In the genomic region with DNA sequence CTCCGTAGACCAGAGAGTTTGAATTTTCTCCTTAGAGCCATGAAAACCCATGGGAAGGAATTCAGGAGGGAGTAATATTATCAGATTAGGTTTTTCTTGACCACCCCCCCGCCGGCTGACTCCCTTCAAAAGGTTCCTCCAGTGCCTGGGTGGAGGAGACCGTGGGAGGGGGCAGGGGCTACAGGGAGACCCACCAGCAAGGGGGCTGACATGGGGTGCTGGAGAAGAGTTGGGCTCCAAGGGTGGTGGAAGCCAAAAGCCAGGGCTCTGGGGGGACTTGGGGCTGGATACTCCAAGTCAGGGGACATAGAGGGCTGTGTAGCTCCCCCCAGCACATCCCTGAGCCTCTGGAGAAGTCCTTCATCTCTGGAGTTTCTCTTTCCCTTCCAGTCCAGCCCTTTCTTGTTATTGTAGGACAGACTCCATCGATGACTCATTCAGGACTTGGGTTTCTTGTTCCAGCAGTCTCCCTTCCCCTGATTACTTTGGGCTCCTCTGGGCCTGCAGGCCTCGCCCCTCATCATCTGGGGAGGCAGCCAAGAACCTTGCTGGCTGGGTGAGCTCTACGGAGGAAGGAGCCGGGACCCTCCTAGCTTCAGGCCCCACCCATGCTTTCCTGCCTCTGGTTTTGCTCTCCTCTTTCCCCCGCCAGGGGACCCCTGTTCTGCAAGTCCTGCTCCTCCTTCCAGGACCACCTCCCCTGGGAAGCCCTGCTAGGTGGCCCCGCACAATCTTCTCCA, we compare ENCODE assay signal across 10 cellular contexts. TPM values are rescaled to one million over a fixed set of nuclear protein-coding genes. Genes with fewer than 3 reads are reported as not detected.
DNase-seq lines count a peak whose midpoint lies in the region; ATAC-seq and TF ChIP-seq lines count a peak whose summit lies in the region.
"Had no signal": no experiment of that assay in that cellular context is flagged by ENCODE, and none has a peak within 500 bp of the region (broad histone marks: within the 10 kb centered on the region; RNA-seq: fewer than 3 reads in every experiment).

No MANE protein-coding gene starts in this region.

- peak overlapping the region; percentile 87 for H3K27ac Mint-ChIP-seq in osteocyte (ENCODE audit: unreplicated experiment)
- no peak overlapping the region for H3K27ac Mint-ChIP-seq in activated T-cell treated with anti-CD3 and anti-CD28 coated beads, Interleukin-2, amount 50 U/mL, for 72 hours
- H3K27ac Mint-ChIP-seq in activated CD4-positive, alpha-beta T cell treated with anti-CD3 and anti-CD28 coated beads, Interleukin-2, amount 10 ng/mL, durations not matched to agents 24 days and 14 days: no peak overlapping the region

- H3K4me3 ChIP-seq in RWPE2 (ENCODE audit: severe bottlenecking): no peak overlapping the region

- peak overlapping the region; percentile 49 for H3K27ac ChIP-seq in RWPE2 (ENCODE audit: poor library complexity, severe bottlenecking)

- peak; percentile 11 for TF ChIP-seq CTCF in RWPE2 (IDR thresholded peaks at IDR 0.05; ENCODE audit: poor library complexity, severe bottlenecking)
- TF ChIP-seq CTCF in osteocyte (IDR thresholded peaks at IDR 0.05): no peak

- intact Hi-C loops in activated CD4-positive, alpha-beta T cell treated with anti-CD3 and anti-CD28 coated beads, Interleukin-2, amount 10 ng/mL, durations not matched to agents 24 days and 14 days (cut with micrococcal nuclease): no loop called here

- H3K9me3 Mint-ChIP-seq in osteocyte (ENCODE audit: unreplicated experiment): peaks cover 7% of the 10 kb centered on the region
- H3K9me3 Mint-ChIP-seq in activated T-cell treated with anti-CD3 and anti-CD28 coated beads, Interleukin-2, amount 50 U/mL, for 72 hours: no peaks in the 10 kb centered on the region
- H3K9me3 Mint-ChIP-seq in activated CD4-positive, alpha-beta T cell treated with anti-CD3 and anti-CD28 coated beads, Interleukin-2, amount 10 ng/mL, durations not matched to agents 24 days and 14 days: no peaks in the 10 kb centered on the region

- H3K36me3 Mint-ChIP-seq in osteocyte (ENCODE audit: unreplicated experiment): peaks cover 3% of the 10 kb centered on the region
- no peaks in the 10 kb centered on the region for H3K36me3 Mint-ChIP-seq in activated T-cell treated with anti-CD3 and anti-CD28 coated beads, Interleukin-2, amount 50 U/mL, for 72 hours (ENCODE audit: insufficient read depth in 2 of 2)
- H3K36me3 Mint-ChIP-seq in activated CD4-positive, alpha-beta T cell treated with anti-CD3 and anti-CD28 coated beads, Interleukin-2, amount 10 ng/mL, durations not matched to agents 24 days and 14 days (ENCODE audit: low read depth): no peaks in the 10 kb centered on the region

- H3K36me3 ChIP-seq in RWPE2 (ENCODE audit: low read depth): no peaks in the 10 kb centered on the region

- peaks cover 70% of the 10 kb centered on the region for H3K4me1 Mint-ChIP-seq in osteocyte (ENCODE audit: unreplicated experiment)
- no peaks in the 10 kb centered on the region for H3K4me1 Mint-ChIP-seq in activated T-cell treated with anti-CD3 and anti-CD28 coated beads, Interleukin-2, amount 50 U/mL, for 72 hours (ENCODE audit: low read depth)
- H3K4me1 Mint-ChIP-seq in activated CD4-positive, alpha-beta T cell treated with anti-CD3 and anti-CD28 coated beads, Interleukin-2, amount 10 ng/mL, durations not matched to agents 24 days and 14 days: no peaks in the 10 kb centered on the region

- DNase-seq in COLO829 (ENCODE audit: low spot score) (peak; percentile 77), RWPE2 (ENCODE audit: low spot score) (peak; percentile 89), fibroblast of gingiva (ENCODE audit: low read depth) (peak; percentile 91), osteocyte (ENCODE audit: extremely low spot score, unreplicated experiment) (no peak), DMS79 (lab: John Stamatoyannopoulos, UW) (no peak)
- DNase-seq in activated T-cell treated with anti-CD3 and anti-CD28 coated beads, Interleukin-2, amount 50 U/mL, for 72 hours: no peak
- no peak for DNase-seq in activated CD4-positive, alpha-beta T cell treated with anti-CD3 and anti-CD28 coated beads, Interleukin-2, amount 10 ng/mL, durations not matched to agents 24 days and 14 days
- DNase-seq: activated effector memory CD4-positive, alpha-beta T cell treated with anti-CD3 and anti-CD28 coated beads, Interleukin-2, amount 50 U/mL, for 16 hours had no signal

- peaks cover 39% of the 10 kb centered on the region for H3K4me1 ChIP-seq in RWPE2 (ENCODE audit: insufficient read depth, poor library complexity, severe bottlenecking)

- ATAC-seq in RWPE2 (ENCODE audit: low read depth) (peak; percentile 87), GM19324 (IDR thresholded peaks at IDR 0.05; ENCODE audit: low FRiP score, unreplicated experiment) (no peak)
- no peak for ATAC-seq in activated T-cell treated with anti-CD3 and anti-CD28 coated beads, Interleukin-2, amount 50 U/mL, for 72 hours (replicated peaks in 1 of 2)

- no peaks in the 10 kb centered on the region for H3K27me3 ChIP-seq in RWPE2 (ENCODE audit: insufficient read depth, poor library complexity, severe bottlenecking)

- no peaks in the 10 kb centered on the region for H3K27me3 Mint-ChIP-seq in osteocyte (ENCODE audit: unreplicated experiment)
- H3K27me3 Mint-ChIP-seq in activated T-cell treated with anti-CD3 and anti-CD28 coated beads, Interleukin-2, amount 50 U/mL, for 72 hours (ENCODE audit: low read depth): peaks cover 11% of the 10 kb centered on the region
- H3K27me3 Mint-ChIP-seq in activated CD4-positive, alpha-beta T cell treated with anti-CD3 and anti-CD28 coated beads, Interleukin-2, amount 10 ng/mL, durations not matched to agents 24 days and 14 days: peaks cover 13% of the 10 kb centered on the region

- H3K4me3 Mint-ChIP-seq in osteocyte (ENCODE audit: unreplicated experiment): peak overlapping the region; percentile 39
- no peak overlapping the region for H3K4me3 Mint-ChIP-seq in activated T-cell treated with anti-CD3 and anti-CD28 coated beads, Interleukin-2, amount 50 U/mL, for 72 hours
- no peak overlapping the region for H3K4me3 Mint-ChIP-seq in activated CD4-positive, alpha-beta T cell treated with anti-CD3 and anti-CD28 coated beads, Interleukin-2, amount 10 ng/mL, durations not matched to agents 24 days and 14 days

- H3K9me3 ChIP-seq in RWPE2 (ENCODE audit: severe bottlenecking): no peaks in the 10 kb centered on the region

RNA-seq across cellular contexts. Expression of gene KIAA1755, which starts 10.5 kb away (rescaled TPM):
- total RNA-seq in osteocyte: 50.2 and 60.6 TPM in 2 replicates
- total RNA-seq in activated T-cell treated with anti-CD3 and anti-CD28 coated beads, Interleukin-2, amount 50 U/mL, for 72 hours: not detected
- not detected in 2 replicates for total RNA-seq in activated CD4-positive, alpha-beta T cell treated with anti-CD3 and anti-CD28 coated beads, Interleukin-2, amount 10 ng/mL, durations not matched to agents 24 days and 14 days
- total RNA-seq: SK-MEL-5 had no signal

RNA-seq across cellular contexts. Expression of gene BPI, which starts 32.9 kb away (rescaled TPM):
- total RNA-seq in osteocyte: 7.7 and 8.5 TPM in 2 replicates
- total RNA-seq in activated T-cell treated with anti-CD3 and anti-CD28 coated beads, Interleukin-2, amount 50 U/mL, for 72 hours: not detected
- not detected in 2 replicates for total RNA-seq in activated CD4-positive, alpha-beta T cell treated with anti-CD3 and anti-CD28 coated beads, Interleukin-2, amount 10 ng/mL, durations not matched to agents 24 days and 14 days
- total RNA-seq: SK-MEL-5 had no signal

Comparison
In these comparisons a context has a peak if more than half of its experiments do, and no peak if none do; other contexts are left out.
1. DNase-seq: peak in COLO829 (single experiment), RWPE2 (single experiment) and fibroblast of gingiva (single experiment); none in osteocyte (single experiment), DMS79 (single experiment), activated T-cell treated with anti-CD3 and anti-CD28 coated beads, Interleukin-2, amount 50 U/mL, for 72 hours (0 of 2) and activated CD4-positive, alpha-beta T cell treated with anti-CD3 and anti-CD28 coated beads, Interleukin-2, amount 10 ng/mL, durations not matched to agents 24 days and 14 days (single experiment).
2. RNA of gene KIAA1755, which starts 10.5 kb away (total RNA-seq): 50.2 to 60.6 TPM in osteocyte; not detected in activated T-cell treated with anti-CD3 and anti-CD28 coated beads, Interleukin-2, amount 50 U/mL, for 72 hours and not detected in activated CD4-positive, alpha-beta T cell treated with anti-CD3 and anti-CD28 coated beads, Interleukin-2, amount 10 ng/mL, durations not matched to agents 24 days and 14 days; every median in the first group is over 10 times any median in the second.